ENCODE assay signal across 8 cellular contexts in genomic region chr4:181301735-181302380, GRCh38.
DNase-seq lines count a peak whose midpoint lies in the region; ATAC-seq and TF ChIP-seq lines count a peak whose summit lies in the region.

No MANE protein-coding gene starts in this region.

- H3K9ac ChIP-seq in liver (ENCODE audit: low read depth in 1 of 2, low read length in 2 of 2), result no peak overlapping the region

- intact Hi-C loops in activated naive CD4-positive, alpha-beta T cell treated with anti-CD3 and anti-CD28 coated beads for 36 hours (cut with micrococcal nuclease), result loop anchor here (2.0 to 10.0 kb wide), 4 partner anchors 225 to 1623 kb away; no protein-coding TSS in a partner anchor
- intact Hi-C loops in activated CD8-positive, alpha-beta T cell treated with anti-CD3 and anti-CD28 coated beads for 36 hours (cut with micrococcal nuclease), result loop anchor here (5.0 kb wide), 1 partner anchor 225 kb away; no protein-coding TSS in a partner anchor
- intact Hi-C loops in activated T-helper 1 cell treated with anti-CD3 and anti-CD28 coated beads, Interleukin-12 subunit alpha, Interleukin-12 subunit beta, Interleukin-2, Interleukin-4 antibody, amounts not matched to agents 30 ng/mL and 10 ng/mL and 1 ng/mL, durations not matched to agents 14 hours and 24 hours and 36 hours (cut with micrococcal nuclease), result loop anchor here (1.0 to 5.0 kb wide), 2 partner anchors 226 to 1505 kb away; no protein-coding TSS in a partner anchor

- H3K27ac ChIP-seq in liver (ENCODE audit: low read depth in 1 of 2, low read length in 2 of 2), result no peak overlapping the region

- H3K27me3 Mint-ChIP-seq in activated naive CD4-positive, alpha-beta T cell treated with anti-CD3 and anti-CD28 coated beads for 36 hours (ENCODE audit: low read depth), result no peaks in the 10 kb centered on the region
- no peaks in the 10 kb centered on the region for H3K27me3 Mint-ChIP-seq in activated CD8-positive, alpha-beta T cell treated with anti-CD3 and anti-CD28 coated beads for 36 hours
- H3K27me3 Mint-ChIP-seq in activated T-helper 1 cell treated with anti-CD3 and anti-CD28 coated beads, Interleukin-12 subunit alpha, Interleukin-12 subunit beta, Interleukin-2, Interleukin-4 antibody, amounts not matched to agents 30 ng/mL and 10 ng/mL and 1 ng/mL, durations not matched to agents 14 hours and 24 hours and 36 hours (ENCODE audit: insufficient read depth), result no peaks in the 10 kb centered on the region

- ATAC-seq in activated CD8-positive, alpha-beta T cell treated with anti-CD3 and anti-CD28 coated beads for 36 hours, result no peak
- ATAC-seq in HG03378 (IDR thresholded peaks at IDR 0.05; ENCODE audit: unreplicated experiment), result no peak

- no peak overlapping the region for H3K4me3 Mint-ChIP-seq in activated naive CD4-positive, alpha-beta T cell treated with anti-CD3 and anti-CD28 coated beads for 36 hours
- H3K4me3 Mint-ChIP-seq in activated CD8-positive, alpha-beta T cell treated with anti-CD3 and anti-CD28 coated beads for 36 hours, result no peak overlapping the region
- H3K4me3 Mint-ChIP-seq in activated T-helper 1 cell treated with anti-CD3 and anti-CD28 coated beads, Interleukin-12 subunit alpha, Interleukin-12 subunit beta, Interleukin-2, Interleukin-4 antibody, amounts not matched to agents 30 ng/mL and 10 ng/mL and 1 ng/mL, durations not matched to agents 14 hours and 24 hours and 36 hours, result no peak overlapping the region

- POLR2A ChIA-PET in activated CD8-positive, alpha-beta T cell treated with anti-CD3 and anti-CD28 coated beads for 36 hours (lab: Charles Lee), result no interaction called here

- H3K36me3 ChIP-seq in liver (ENCODE audit: control insufficient read depth in 4 of 4, insufficient read depth in 3 of 4, low read depth in 1 of 4, low read length in 3 of 4), result no peaks in the 10 kb centered on the region

- 28% methylated on average over 7 of the region's 7 CpGs for WGBS in liver

- no peaks in the 10 kb centered on the region for H3K4me1 Mint-ChIP-seq in activated naive CD4-positive, alpha-beta T cell treated with anti-CD3 and anti-CD28 coated beads for 36 hours (ENCODE audit: low read depth)
- no peaks in the 10 kb centered on the region for H3K4me1 Mint-ChIP-seq in activated CD8-positive, alpha-beta T cell treated with anti-CD3 and anti-CD28 coated beads for 36 hours (ENCODE audit: low read depth)
- no peaks in the 10 kb centered on the region for H3K4me1 Mint-ChIP-seq in activated T-helper 1 cell treated with anti-CD3 and anti-CD28 coated beads, Interleukin-12 subunit alpha, Interleukin-12 subunit beta, Interleukin-2, Interleukin-4 antibody, amounts not matched to agents 30 ng/mL and 10 ng/mL and 1 ng/mL, durations not matched to agents 14 hours and 24 hours and 36 hours (ENCODE audit: low read depth)

- TF ChIP-seq RAD21 in liver (IDR thresholded peaks at IDR 0.05), result peak; percentile 66 to 72

- peaks cover 2% of the 10 kb centered on the region for H3K9me3 Mint-ChIP-seq in activated naive CD4-positive, alpha-beta T cell treated with anti-CD3 and anti-CD28 coated beads for 36 hours
- H3K9me3 Mint-ChIP-seq in activated CD8-positive, alpha-beta T cell treated with anti-CD3 and anti-CD28 coated beads for 36 hours, result peaks cover 3% of the 10 kb centered on the region
- no peaks in the 10 kb centered on the region for H3K9me3 Mint-ChIP-seq in activated T-helper 1 cell treated with anti-CD3 and anti-CD28 coated beads, Interleukin-12 subunit alpha, Interleukin-12 subunit beta, Interleukin-2, Interleukin-4 antibody, amounts not matched to agents 30 ng/mL and 10 ng/mL and 1 ng/mL, durations not matched to agents 14 hours and 24 hours and 36 hours

- no peaks in the 10 kb centered on the region for H3K4me1 ChIP-seq in liver (ENCODE audit: control insufficient read depth in 4 of 4, insufficient read depth in 4 of 4, low read length in 3 of 4)

- TF ChIP-seq CTCF in HFF-Myc (IDR thresholded peaks at IDR 0.05; ENCODE audit: low read depth, low read length, missing control alignments) (peak; percentile 36), liver (IDR thresholded peaks at IDR 0.05; ENCODE audit: low read depth, low read length, missing input control) (peak; percentile 57)
- TF ChIP-seq CTCF in activated CD8-positive, alpha-beta T cell treated with anti-CD3 and anti-CD28 coated beads for 36 hours (IDR thresholded peaks at IDR 0.05), result peak; percentile 30

- H3K9me3 ChIP-seq in liver (ENCODE audit: control insufficient read depth in 4 of 4, low read length in 3 of 4), result no peaks in the 10 kb centered on the region

- H3K27ac Mint-ChIP-seq in activated naive CD4-positive, alpha-beta T cell treated with anti-CD3 and anti-CD28 coated beads for 36 hours, result no peak overlapping the region
- no peak overlapping the region for H3K27ac Mint-ChIP-seq in activated CD8-positive, alpha-beta T cell treated with anti-CD3 and anti-CD28 coated beads for 36 hours
- H3K27ac Mint-ChIP-seq in activated T-helper 1 cell treated with anti-CD3 and anti-CD28 coated beads, Interleukin-12 subunit alpha, Interleukin-12 subunit beta, Interleukin-2, Interleukin-4 antibody, amounts not matched to agents 30 ng/mL and 10 ng/mL and 1 ng/mL, durations not matched to agents 14 hours and 24 hours and 36 hours, result no peak overlapping the region

- DNase-seq in activated naive CD4-positive, alpha-beta T cell treated with anti-CD3 and anti-CD28 coated beads for 36 hours, result peak; percentile 35
- DNase-seq in activated naive CD4-positive, alpha-beta T cell treated with anti-CD3 and anti-CD28 coated beads, Interleukin-2, amount 50 U/mL, for 16 hours, result no peak
- DNase-seq in HFF-Myc (ENCODE audit: extremely low read depth, low read depth), result no peak
- peak; percentile 75 for DNase-seq in NCI-H1417 treated with DMSO at 0.1 percent for 48 hours (lab: John Stamatoyannopoulos, UW)
- peak; percentile 45 for DNase-seq in activated CD8-positive, alpha-beta T cell treated with anti-CD3 and anti-CD28 coated beads for 36 hours
- DNase-seq in activated T-helper 1 cell treated with anti-CD3 and anti-CD28 coated beads, Interleukin-12 subunit alpha, Interleukin-12 subunit beta, Interleukin-2, Interleukin-4 antibody, amounts not matched to agents 30 ng/mL and 10 ng/mL and 1 ng/mL, durations not matched to agents 14 hours and 24 hours and 36 hours (ENCODE audit: low spot score), result no peak

- no peaks in the 10 kb centered on the region for H3K27me3 ChIP-seq in liver (ENCODE audit: control insufficient read depth in 4 of 4, insufficient read depth in 4 of 4, low read length in 3 of 4)

- CTCF ChIA-PET in activated naive CD4-positive, alpha-beta T cell treated with anti-CD3 and anti-CD28 coated beads for 36 hours (lab: Charles Lee), result interaction anchor here (0.6 kb wide), 1 partner anchor 21 kb away, joined by 6 read pairs; no protein-coding TSS in a partner anchor
- CTCF ChIA-PET in activated CD8-positive, alpha-beta T cell treated with anti-CD3 and anti-CD28 coated beads for 36 hours (lab: Charles Lee), result interaction anchor here (1.6 to 3.3 kb wide), 2 partner anchors 227 to 305 kb away, joined by 3 to 12 read pairs; no protein-coding TSS in a partner anchor

- H3K36me3 Mint-ChIP-seq in activated naive CD4-positive, alpha-beta T cell treated with anti-CD3 and anti-CD28 coated beads for 36 hours (ENCODE audit: low read depth), result no peaks in the 10 kb centered on the region
- no peaks in the 10 kb centered on the region for H3K36me3 Mint-ChIP-seq in activated CD8-positive, alpha-beta T cell treated with anti-CD3 and anti-CD28 coated beads for 36 hours (ENCODE audit: low read depth)
- no peaks in the 10 kb centered on the region for H3K36me3 Mint-ChIP-seq in activated T-helper 1 cell treated with anti-CD3 and anti-CD28 coated beads, Interleukin-12 subunit alpha, Interleukin-12 subunit beta, Interleukin-2, Interleukin-4 antibody, amounts not matched to agents 30 ng/mL and 10 ng/mL and 1 ng/mL, durations not matched to agents 14 hours and 24 hours and 36 hours (ENCODE audit: low read depth)

- H3K4me3 ChIP-seq in HFF-Myc (replicated peaks; ENCODE audit: low read depth, low read length), result no peak overlapping the region
- H3K4me3 ChIP-seq in liver (ENCODE audit: low read depth in 1 of 3, low read length in 3 of 3), result no peak overlapping the region

TF ChIP-seq in liver, 16 proteins besides CTCF, POLR2A, EP300 and RAD21:
- no peak for TF ChIP-seq GABPA (IDR thresholded peaks at IDR 0.05 in 1 of 2, conservative IDR thresholded peaks at IDR 0.05 in 1 of 2)
- no peak for TF ChIP-seq YY1 (IDR thresholded peaks at IDR 0.05)
- TF ChIP-seq EGR1 (IDR thresholded peaks at IDR 0.05; ENCODE audit: low read depth in 2 of 2), result no peak
- TF ChIP-seq SP1 (IDR thresholded peaks at IDR 0.05), result no peak
- no peak for TF ChIP-seq MAX (IDR thresholded peaks at IDR 0.05)
- no peak for TF ChIP-seq FOXA1 (IDR thresholded peaks at IDR 0.05)
- TF ChIP-seq ZBTB33 (IDR thresholded peaks at IDR 0.05), result no peak
- no peak for TF ChIP-seq HNF4G (IDR thresholded peaks at IDR 0.05)

Comparison
In these comparisons a context has a peak if more than half of its experiments do, and no peak if none do; other contexts are left out.
1. DNase-seq: peak in activated naive CD4-positive, alpha-beta T cell treated with anti-CD3 and anti-CD28 coated beads for 36 hours (single experiment), NCI-H1417 treated with DMSO at 0.1 percent for 48 hours (single experiment) and activated CD8-positive, alpha-beta T cell treated with anti-CD3 and anti-CD28 coated beads for 36 hours (single experiment); none in activated naive CD4-positive, alpha-beta T cell treated with anti-CD3 and anti-CD28 coated beads, Interleukin-2, amount 50 U/mL, for 16 hours (single experiment), HFF-Myc (single experiment) and activated T-helper 1 cell treated with anti-CD3 and anti-CD28 coated beads, Interleukin-12 subunit alpha, Interleukin-12 subunit beta, Interleukin-2, Interleukin-4 antibody, amounts not matched to agents 30 ng/mL and 10 ng/mL and 1 ng/mL, durations not matched to agents 14 hours and 24 hours and 36 hours (single experiment).
2. Peak in every context shown above with its lines, with median percentiles within 50 percentile points of each other: CTCF ChIP-seq.